24 cellular contexts compared by ENCODE assay signal in genomic region chr6:109257494-109257893, GRCh38.
"Had no signal": no experiment of that assay in that cellular context is flagged by ENCODE, and none has a peak within 500 bp of the region (broad histone marks: within the 10 kb centered on the region; RNA-seq: fewer than 3 reads in every experiment).

No MANE protein-coding gene starts in this region.

- H3K27ac ChIP-seq: epithelial cell of prostate, left lung, ovary, stomach, suprapubic skin, tibial artery had no signal

- H3K4me3 ChIP-seq: left lung, lung, ovary, stomach, suprapubic skin, tibial artery had no signal

- H3K4me3 Mint-ChIP-seq: activated naive CD8-positive, alpha-beta T cell; central memory CD8-positive, alpha-beta T cell; naive B cell; stimulated activated naive B cell treated with anti-CD40 and anti-IgM and Interleukin-4, amounts not matched to agents 10 μg/mL and 1 μg/mL and 100 μg/mL, for 72 hours had no signal

- H3K9me3 ChIP-seq: left lung, ovary, stomach, suprapubic skin, tibial artery had no signal

- DNase-seq: activated CD4-positive, alpha-beta T cell treated with anti-CD3 and anti-CD28 coated beads for 48 hours; activated CD4-positive, alpha-beta T cell treated with anti-CD3 and anti-CD28 coated beads, Interleukin-2, amount 50 U/mL, for 48 hours; activated CD8-positive, alpha-beta memory T cell treated with anti-CD3 and anti-CD28 coated beads for 24 hours; activated effector memory CD4-positive, alpha-beta T cell treated with Interleukin-2 at 50 U/mL for 16 hours; activated naive CD4-positive, alpha-beta T cell treated with Interleukin-2 at 50 U/mL for 16 hours; anterior cingulate cortex; dermis blood vessel endothelial cell; effector CD4-positive, alpha-beta T cell; kidney glomerular epithelial cell; left lung; naive B cell; ovary; small intestine; stimulated activated naive B cell treated with anti-CD40 and anti-IgM and Interleukin-4, amounts not matched to agents 10 μg/mL and 1 μg/mL and 100 μg/mL, for 72 hours; stomach; tibial artery had no signal

- H3K36me3 Mint-ChIP-seq: activated naive CD8-positive, alpha-beta T cell; naive B cell; stimulated activated naive B cell treated with anti-CD40 and anti-IgM and Interleukin-4, amounts not matched to agents 10 μg/mL and 1 μg/mL and 100 μg/mL, for 72 hours had no signal

- H3K27me3 Mint-ChIP-seq: activated naive CD8-positive, alpha-beta T cell; central memory CD8-positive, alpha-beta T cell; progenitor cell of endocrine pancreas; stimulated activated naive B cell treated with anti-CD40 and anti-IgM and Interleukin-4, amounts not matched to agents 10 μg/mL and 1 μg/mL and 100 μg/mL, for 72 hours had no signal

- H3K4me1 Mint-ChIP-seq: central memory CD8-positive, alpha-beta T cell; naive B cell; stimulated activated naive B cell treated with anti-CD40 and anti-IgM and Interleukin-4, amounts not matched to agents 10 μg/mL and 1 μg/mL and 100 μg/mL, for 72 hours had no signal

- H3K4me1 ChIP-seq: left lung, suprapubic skin had no signal

- H3K27ac Mint-ChIP-seq: activated naive CD8-positive, alpha-beta T cell; naive B cell; progenitor cell of endocrine pancreas; stimulated activated naive B cell treated with anti-CD40 and anti-IgM and Interleukin-4, amounts not matched to agents 10 μg/mL and 1 μg/mL and 100 μg/mL, for 72 hours had no signal

- H3K27me3 ChIP-seq: left lung, ovary, stomach, suprapubic skin, tibial artery had no signal

- H3K36me3 ChIP-seq: left lung, ovary, stomach, suprapubic skin, tibial artery had no signal

- ATAC-seq: activated CD4-positive, CD25-positive, alpha-beta regulatory T cell treated with anti-CD3 and anti-CD28 coated beads, Interleukin-2, amount 50 U/mL, for 24 hours; left lung; sciatic nerve; stimulated activated naive B cell treated with anti-CD40 and anti-IgM and Interleukin-4, amounts not matched to agents 10 μg/mL and 1 μg/mL and 100 μg/mL, for 72 hours had no signal
